Comparison of ENCODE assay signal across 21 cellular contexts in the genomic region with DNA sequence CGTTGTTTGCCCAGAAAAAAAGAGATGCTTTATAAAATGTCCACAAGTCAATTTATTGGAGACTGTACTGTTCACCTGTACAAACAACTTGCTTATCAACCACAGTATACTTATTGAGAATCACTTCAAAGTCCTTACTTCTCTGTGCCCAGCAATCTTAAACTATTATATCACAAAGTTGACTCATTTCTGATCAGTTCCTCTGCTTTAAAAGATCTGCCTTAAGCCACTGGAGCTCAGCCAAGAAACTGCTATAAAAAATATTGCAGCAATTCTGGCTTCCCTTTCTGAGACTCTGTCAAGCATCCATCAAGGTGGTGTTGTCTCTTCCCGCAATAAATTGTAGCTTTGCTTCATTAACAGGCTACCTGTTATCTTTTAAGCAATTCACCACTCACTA.
DNase-seq lines count a peak whose midpoint lies in the region; ATAC-seq and TF ChIP-seq lines count a peak whose summit lies in the region.
"Had no signal": no experiment of that assay in that cellular context is flagged by ENCODE, and none has a peak within 500 bp of the region (broad histone marks: within the 10 kb centered on the region; RNA-seq: fewer than 3 reads in every experiment).

No MANE protein-coding gene starts in this region.

- H3K4me3 Mint-ChIP-seq in HFFc6: no peak overlapping the region
- H3K4me3 Mint-ChIP-seq in Caco-2 (ENCODE audit: unreplicated experiment): no peak overlapping the region
- H3K4me3 Mint-ChIP-seq in natural killer cell treated with Interleukin-12 subunit alpha and Interleukin-12 subunit beta and Interleukin-15 and Interleukin-18, amount 100 ng/mL, for 72 hours: no peak overlapping the region
- H3K4me3 Mint-ChIP-seq: activated CD8-positive, alpha-beta T cell treated with anti-CD3 and anti-CD28 coated beads for 36 hours; CD4-positive, alpha-beta memory T cell; stimulated activated memory B cell treated with anti-CD40 and anti-IgM and Interleukin-4, amounts not matched to agents 10 μg/mL and 1 μg/mL and 100 μg/mL, for 72 hours had no signal

- H3K9me3 ChIP-seq in A673 (ENCODE audit: low read depth, low read length, poor library complexity, severe bottlenecking): no peaks in the 10 kb centered on the region
- no peaks in the 10 kb centered on the region for H3K9me3 ChIP-seq in Caco-2

- CTCF ChIA-PET in A673 (lab: Charles Lee): no interaction called here
- CTCF ChIA-PET in Caco-2 (lab: Charles Lee): no interaction called here

- H3K4me3 ChIP-seq in A673 (ENCODE audit: low read depth, low read length, poor library complexity, severe bottlenecking) (no peak overlapping the region), fibroblast of the aortic adventitia (ENCODE audit: low read depth, low read length) (no peak overlapping the region), Caco-2 (ENCODE audit: low read depth, low read length) (no peak overlapping the region)
- H3K4me3 ChIP-seq: skin epidermis had no signal

- BruUV-seq in A673 (replicated peaks; lab: Mats Ljungman, UMichigan) (no TSS peak), Caco-2 (replicated peaks; lab: Mats Ljungman, UMichigan) (no TSS peak)

- intact Hi-C loops in A673 (cut with micrococcal nuclease; ENCODE audit: unreplicated experiment) (no loop called here), Caco-2 (cut with micrococcal nuclease; ENCODE audit: unreplicated experiment) (no loop called here)

- H3K36me3 ChIP-seq in A673 (ENCODE audit: insufficient read depth, low read length, poor library complexity, severe bottlenecking) (no peaks in the 10 kb centered on the region), Caco-2 (ENCODE audit: control insufficient read depth, insufficient read depth, low read length) (no peaks in the 10 kb centered on the region)

- H3K27ac ChIP-seq in A673 (ENCODE audit: low read depth, low read length, poor library complexity, severe bottlenecking): no peak overlapping the region
- H3K27ac ChIP-seq: HL-60, skin epidermis had no signal

- ATAC-seq in SK-N-SH treated with all-trans-retinoic acid at 6 μM for 48 hours: peak; percentile 28
- no peak for ATAC-seq in natural killer cell treated with Interleukin-12 subunit alpha and Interleukin-12 subunit beta and Interleukin-15 and Interleukin-18, amount 100 ng/mL, for 72 hours
- ATAC-seq: activated CD8-positive, alpha-beta T cell treated with anti-CD3 and anti-CD28 coated beads for 36 hours; esophagus mucosa; left lobe of liver; stimulated activated memory B cell treated with anti-CD40 and anti-IgM and Interleukin-4, amounts not matched to agents 10 μg/mL and 1 μg/mL and 100 μg/mL, for 72 hours had no signal

- no peak overlapping the region for H3K27ac Mint-ChIP-seq in HFFc6
- no peak overlapping the region for H3K27ac Mint-ChIP-seq in Caco-2 (ENCODE audit: unreplicated experiment)
- H3K27ac Mint-ChIP-seq in natural killer cell treated with Interleukin-12 subunit alpha and Interleukin-12 subunit beta and Interleukin-15 and Interleukin-18, amount 100 ng/mL, for 72 hours: no peak overlapping the region
- H3K27ac Mint-ChIP-seq: activated CD8-positive, alpha-beta T cell treated with anti-CD3 and anti-CD28 coated beads for 36 hours; activated T-helper 2 cell treated with anti-CD3 and anti-CD28 coated beads, Interferon-gamma antibody, Interleukin-2, Interleukin-4, amounts not matched to agents 10 μg/mL and 5 μg/mL and 100 μg/mL, durations not matched to agents 14 hours and 24 hours and 36 hours; CD4-positive, alpha-beta memory T cell; stimulated activated memory B cell treated with anti-CD40 and anti-IgM and Interleukin-4, amounts not matched to agents 10 μg/mL and 1 μg/mL and 100 μg/mL, for 72 hours had no signal

- H3K36me3 Mint-ChIP-seq in HFFc6 (ENCODE audit: low read depth) (no peaks in the 10 kb centered on the region), Caco-2 (ENCODE audit: insufficient read depth, unreplicated experiment) (no peaks in the 10 kb centered on the region)
- peaks cover 6% of the 10 kb centered on the region for H3K36me3 Mint-ChIP-seq in natural killer cell treated with Interleukin-12 subunit alpha and Interleukin-12 subunit beta and Interleukin-15 and Interleukin-18, amount 100 ng/mL, for 72 hours
- H3K36me3 Mint-ChIP-seq: CD4-positive, alpha-beta memory T cell; stimulated activated memory B cell treated with anti-CD40 and anti-IgM and Interleukin-4, amounts not matched to agents 10 μg/mL and 1 μg/mL and 100 μg/mL, for 72 hours had no signal

- POLR2A ChIA-PET in A673 (lab: Charles Lee; ENCODE audit: low non-redundant PET): no interaction called here
- POLR2A ChIA-PET in Caco-2 (lab: Charles Lee): no interaction called here

- H3K27me3 Mint-ChIP-seq in HFFc6 (ENCODE audit: insufficient read depth): no peaks in the 10 kb centered on the region
- H3K27me3 Mint-ChIP-seq in Caco-2 (ENCODE audit: insufficient read depth, unreplicated experiment): peaks cover 4% of the 10 kb centered on the region
- no peaks in the 10 kb centered on the region for H3K27me3 Mint-ChIP-seq in natural killer cell treated with Interleukin-12 subunit alpha and Interleukin-12 subunit beta and Interleukin-15 and Interleukin-18, amount 100 ng/mL, for 72 hours
- H3K27me3 Mint-ChIP-seq: activated CD8-positive, alpha-beta T cell treated with anti-CD3 and anti-CD28 coated beads for 36 hours; CD4-positive, alpha-beta memory T cell; stimulated activated memory B cell treated with anti-CD40 and anti-IgM and Interleukin-4, amounts not matched to agents 10 μg/mL and 1 μg/mL and 100 μg/mL, for 72 hours had no signal

- TF ChIP-seq CTCF in A673 (conservative IDR thresholded peaks at IDR 0.05; ENCODE audit: low read depth, low read length) (no peak), HFFc6 (IDR thresholded peaks at IDR 0.05) (no peak), fibroblast of the aortic adventitia (IDR thresholded peaks at IDR 0.05; ENCODE audit: insufficient read depth, low read length) (no peak), Caco-2 (IDR thresholded peaks at IDR 0.05; ENCODE audit: insufficient read depth in 1 of 2, low read depth in 1 of 2, low read length in 1 of 2, severe bottlenecking in 1 of 2, unreplicated experiment in 1 of 2) (no peak)

- H3K9me3 Mint-ChIP-seq in HFFc6 (no peaks in the 10 kb centered on the region), Caco-2 (ENCODE audit: unreplicated experiment) (no peaks in the 10 kb centered on the region)
- peaks cover 18% of the 10 kb centered on the region for H3K9me3 Mint-ChIP-seq in natural killer cell treated with Interleukin-12 subunit alpha and Interleukin-12 subunit beta and Interleukin-15 and Interleukin-18, amount 100 ng/mL, for 72 hours

- H3K27me3 ChIP-seq in A673 (replicated peaks; ENCODE audit: insufficient read depth, low read depth, low read length, poor library complexity) (no peaks in the 10 kb centered on the region), Caco-2 (replicated peaks; ENCODE audit: control insufficient read depth, insufficient read depth, low read length) (no peaks in the 10 kb centered on the region)

- H3K4me1 ChIP-seq in A673 (ENCODE audit: insufficient read depth, low read length, poor library complexity, severe bottlenecking) (no peaks in the 10 kb centered on the region), Caco-2 (no peaks in the 10 kb centered on the region)

- peaks cover 20% of the 10 kb centered on the region for H3K4me1 Mint-ChIP-seq in HFFc6 (ENCODE audit: low read depth)
- no peaks in the 10 kb centered on the region for H3K4me1 Mint-ChIP-seq in Caco-2 (ENCODE audit: low read depth, unreplicated experiment)
- H3K4me1 Mint-ChIP-seq in natural killer cell treated with Interleukin-12 subunit alpha and Interleukin-12 subunit beta and Interleukin-15 and Interleukin-18, amount 100 ng/mL, for 72 hours (ENCODE audit: low read depth in 2 of 2): no peaks in the 10 kb centered on the region
- H3K4me1 Mint-ChIP-seq: CD4-positive, alpha-beta memory T cell; stimulated activated memory B cell treated with anti-CD40 and anti-IgM and Interleukin-4, amounts not matched to agents 10 μg/mL and 1 μg/mL and 100 μg/mL, for 72 hours had no signal

- DNase-seq in A673 (ENCODE audit: low spot score): peak; percentile 17
- DNase-seq in HFFc6: peak; percentile 39
- DNase-seq in fibroblast of the aortic adventitia (ENCODE audit: low read depth): peak; percentile 12
- DNase-seq in cerebellum (ENCODE audit: low spot score): no peak
- no peak for DNase-seq in Caco-2
- no peak for DNase-seq in natural killer cell treated with Interleukin-12 subunit alpha and Interleukin-12 subunit beta and Interleukin-15 and Interleukin-18, amount 100 ng/mL, for 72 hours (ENCODE audit: low spot score)
- DNase-seq in activated CD4-positive, alpha-beta T cell treated with anti-CD3 and anti-CD28 coated beads, Interleukin-2, amount 50 U/mL, for 48 hours: no peak
- DNase-seq: ACHN; activated CD8-positive, alpha-beta T cell treated with anti-CD3 and anti-CD28 coated beads for 36 hours; anterior cingulate cortex; CD4-positive, alpha-beta memory T cell; hypothalamus; NCI-H510A; SW 1271 had no signal

TF ChIP-seq in SK-N-SH treated with all-trans-retinoic acid at 6 μM for 48 hours, 23 proteins besides CTCF, POLR2A, EP300 and RAD21:
- no peak for TF ChIP-seq ZNF70 (CRISPR knock-in tag; IDR thresholded peaks at IDR 0.05)
TF ChIP-seq in SK-N-SH treated with all-trans-retinoic acid at 6 μM for 48 hours: peak in this region for 0.

Comparison
In these comparisons a context has a peak if more than half of its experiments do, and no peak if none do; other contexts are left out.
1. DNase-seq: peak in A673 (single experiment), HFFc6 (single experiment) and fibroblast of the aortic adventitia (single experiment); none in cerebellum (single experiment), Caco-2 (0 of 2), natural killer cell treated with Interleukin-12 subunit alpha and Interleukin-12 subunit beta and Interleukin-15 and Interleukin-18, amount 100 ng/mL, for 72 hours (single experiment) and activated CD4-positive, alpha-beta T cell treated with anti-CD3 and anti-CD28 coated beads, Interleukin-2, amount 50 U/mL, for 48 hours (0 of 2).